In the genomic region with DNA sequence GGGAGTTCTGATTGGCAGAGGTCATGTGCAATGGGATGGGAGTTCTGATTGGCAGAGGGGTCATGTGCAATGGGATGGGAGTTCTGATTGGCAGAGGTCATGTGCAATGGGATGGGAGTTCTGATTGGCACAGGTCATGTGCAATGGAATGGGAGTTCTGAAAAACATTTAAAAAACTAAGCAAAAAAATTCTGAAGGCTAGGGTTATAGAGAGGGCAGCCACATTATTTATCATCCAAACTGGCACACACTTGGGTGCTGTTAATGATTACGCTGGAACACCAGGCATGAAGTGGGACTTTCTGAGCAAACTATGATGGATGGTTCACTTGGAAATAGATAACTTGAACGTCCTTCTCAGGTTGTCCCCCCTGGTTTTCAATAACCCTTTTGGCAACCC, we compare ENCODE assay signal across 27 cellular contexts.
"Had no signal": no experiment of that assay in that cellular context is flagged by ENCODE, and none has a peak within 500 bp of the region (broad histone marks: within the 10 kb centered on the region; RNA-seq: fewer than 3 reads in every experiment).

No MANE protein-coding gene starts in this region.

- H3K36me3 Mint-ChIP-seq: activated CD4-positive, alpha-beta memory T cell treated with anti-CD3 and anti-CD28 coated beads for 36 hours; activated naive CD4-positive, alpha-beta T cell treated with anti-CD3 and anti-CD28 coated beads, Interleukin-2, amount 10 ng/mL, durations not matched to agents 7 days and 5 days; mesothelial cell of epicardium; naive B cell; stimulated activated memory B cell treated with anti-CD40 and anti-IgM and Interleukin-4, amounts not matched to agents 10 μg/mL and 1 μg/mL and 100 μg/mL, for 72 hours had no signal

- H3K27me3 Mint-ChIP-seq: stimulated activated memory B cell treated with anti-CD40 and anti-IgM and Interleukin-4, amounts not matched to agents 10 μg/mL and 1 μg/mL and 100 μg/mL, for 72 hours had no signal

- H3K4me2 ChIP-seq: smooth muscle cell had no signal

- H3K4me3 ChIP-seq: heart right ventricle, ovary, prostate gland, smooth muscle cell, suprapubic skin, tibial nerve had no signal

- H3K27ac Mint-ChIP-seq: activated CD4-positive, alpha-beta memory T cell treated with anti-CD3 and anti-CD28 coated beads for 36 hours; activated CD4-positive, alpha-beta T cell treated with anti-CD3 and anti-CD28 coated beads, Interleukin-2, amount 10 ng/mL, durations not matched to agents 24 days and 14 days; activated naive CD4-positive, alpha-beta T cell treated with anti-CD3 and anti-CD28 coated beads, Interleukin-2, amount 10 ng/mL, durations not matched to agents 7 days and 5 days; activated T-helper 1 cell treated with anti-CD3 and anti-CD28 coated beads, Interleukin-12 subunit alpha, Interleukin-12 subunit beta, Interleukin-2, Interleukin-4 antibody, amounts not matched to agents 30 ng/mL and 10 ng/mL and 1 ng/mL, durations not matched to agents 14 hours and 24 hours and 36 hours; mesothelial cell of epicardium; stimulated activated memory B cell treated with anti-CD40 and anti-IgM and Interleukin-4, amounts not matched to agents 10 μg/mL and 1 μg/mL and 100 μg/mL, for 72 hours; T-helper 17 cell had no signal

- H3K36me3 ChIP-seq: heart right ventricle, ovary, prostate gland, suprapubic skin, tibial nerve had no signal

- H3K27me3 ChIP-seq: foreskin keratinocyte, ovary, suprapubic skin, tibial nerve had no signal

- H3K9me3 Mint-ChIP-seq: activated CD4-positive, alpha-beta memory T cell treated with anti-CD3 and anti-CD28 coated beads for 36 hours; activated CD4-positive, alpha-beta T cell treated with anti-CD3 and anti-CD28 coated beads, Interleukin-2, amount 10 ng/mL, durations not matched to agents 24 days and 14 days; activated naive CD4-positive, alpha-beta T cell treated with anti-CD3 and anti-CD28 coated beads, Interleukin-2, amount 10 ng/mL, durations not matched to agents 7 days and 5 days; activated T-helper 1 cell treated with anti-CD3 and anti-CD28 coated beads, Interleukin-12 subunit alpha, Interleukin-12 subunit beta, Interleukin-2, Interleukin-4 antibody, amounts not matched to agents 30 ng/mL and 10 ng/mL and 1 ng/mL, durations not matched to agents 14 hours and 24 hours and 36 hours; mesothelial cell of epicardium had no signal

- H3K4me1 ChIP-seq: foreskin keratinocyte, heart right ventricle, prostate gland had no signal

- ATAC-seq: esophagus mucosa; foreskin keratinocyte; heart right ventricle; left cardiac atrium; stimulated activated memory B cell treated with anti-CD40 and anti-IgM and Interleukin-4, amounts not matched to agents 10 μg/mL and 1 μg/mL and 100 μg/mL, for 72 hours; T-helper 17 cell had no signal

- H3K4me1 Mint-ChIP-seq: activated CD4-positive, alpha-beta T cell treated with anti-CD3 and anti-CD28 coated beads, Interleukin-2, amount 10 ng/mL, durations not matched to agents 24 days and 14 days; activated naive CD4-positive, alpha-beta T cell treated with anti-CD3 and anti-CD28 coated beads, Interleukin-2, amount 10 ng/mL, durations not matched to agents 7 days and 5 days; mesothelial cell of epicardium had no signal

- H3K9me3 ChIP-seq: heart right ventricle, ovary, prostate gland, suprapubic skin, tibial nerve had no signal

- DNase-seq: activated CD4-positive, alpha-beta memory T cell treated with anti-CD3 and anti-CD28 coated beads for 36 hours; activated CD4-positive, alpha-beta T cell treated with anti-CD3 and anti-CD28 coated beads, Interleukin-2, amount 10 ng/mL, durations not matched to agents 24 days and 14 days; activated CD4-positive, CD25-positive, alpha-beta regulatory T cell treated with anti-CD3 and anti-CD28 coated beads, Interleukin-2, amount 50 U/mL, for 72 hours; activated CD8-positive, alpha-beta memory T cell treated with anti-CD3 and anti-CD28 coated beads, Interleukin-2, amount 50 U/mL, for 4 hours; activated gamma-delta T cell; activated naive CD4-positive, alpha-beta T cell treated with anti-CD3 and anti-CD28 coated beads, Interleukin-2, amount 10 ng/mL, durations not matched to agents 7 days and 5 days; activated T-cell treated with anti-CD3 and anti-CD28 coated beads, Interleukin-2, amount 50 U/mL, for 1 hour; amniotic stem cell; central memory CD4-positive, alpha-beta T cell; foreskin keratinocyte; heart right ventricle; left cardiac atrium; naive B cell; ovary; stimulated activated CD4-positive, alpha-beta T cell treated with anti-CD3 and anti-CD28 coated beads, Interleukin-1b, Interleukin-23, amount 100 ng/mL, for 48 hours; stimulated activated CD4-positive, alpha-beta T cell treated with anti-CD3 and anti-CD28 coated beads, Interleukin-4, amount 100 ng/mL, for 4 hours; stimulated activated CD8-positive, alpha-beta memory T cell treated with anti-CD3 and anti-CD28 coated beads, Interleukin-4, amount 100 ng/mL, for 48 hours; T-helper 17 cell; T1000 had no signal

- H3K27ac ChIP-seq: foreskin keratinocyte, heart right ventricle, ovary, prostate gland, suprapubic skin, tibial nerve had no signal

- H3K4me3 Mint-ChIP-seq: activated CD4-positive, alpha-beta memory T cell treated with anti-CD3 and anti-CD28 coated beads for 36 hours; activated CD4-positive, alpha-beta T cell treated with anti-CD3 and anti-CD28 coated beads, Interleukin-2, amount 10 ng/mL, durations not matched to agents 24 days and 14 days; activated naive CD4-positive, alpha-beta T cell treated with anti-CD3 and anti-CD28 coated beads, Interleukin-2, amount 10 ng/mL, durations not matched to agents 7 days and 5 days; activated T-helper 1 cell treated with anti-CD3 and anti-CD28 coated beads, Interleukin-12 subunit alpha, Interleukin-12 subunit beta, Interleukin-2, Interleukin-4 antibody, amounts not matched to agents 30 ng/mL and 10 ng/mL and 1 ng/mL, durations not matched to agents 14 hours and 24 hours and 36 hours; mesothelial cell of epicardium; naive B cell; stimulated activated memory B cell treated with anti-CD40 and anti-IgM and Interleukin-4, amounts not matched to agents 10 μg/mL and 1 μg/mL and 100 μg/mL, for 72 hours; T-helper 17 cell had no signal
